Comparison of ENCODE assay signal across 12 cellular contexts in the genomic region with DNA sequence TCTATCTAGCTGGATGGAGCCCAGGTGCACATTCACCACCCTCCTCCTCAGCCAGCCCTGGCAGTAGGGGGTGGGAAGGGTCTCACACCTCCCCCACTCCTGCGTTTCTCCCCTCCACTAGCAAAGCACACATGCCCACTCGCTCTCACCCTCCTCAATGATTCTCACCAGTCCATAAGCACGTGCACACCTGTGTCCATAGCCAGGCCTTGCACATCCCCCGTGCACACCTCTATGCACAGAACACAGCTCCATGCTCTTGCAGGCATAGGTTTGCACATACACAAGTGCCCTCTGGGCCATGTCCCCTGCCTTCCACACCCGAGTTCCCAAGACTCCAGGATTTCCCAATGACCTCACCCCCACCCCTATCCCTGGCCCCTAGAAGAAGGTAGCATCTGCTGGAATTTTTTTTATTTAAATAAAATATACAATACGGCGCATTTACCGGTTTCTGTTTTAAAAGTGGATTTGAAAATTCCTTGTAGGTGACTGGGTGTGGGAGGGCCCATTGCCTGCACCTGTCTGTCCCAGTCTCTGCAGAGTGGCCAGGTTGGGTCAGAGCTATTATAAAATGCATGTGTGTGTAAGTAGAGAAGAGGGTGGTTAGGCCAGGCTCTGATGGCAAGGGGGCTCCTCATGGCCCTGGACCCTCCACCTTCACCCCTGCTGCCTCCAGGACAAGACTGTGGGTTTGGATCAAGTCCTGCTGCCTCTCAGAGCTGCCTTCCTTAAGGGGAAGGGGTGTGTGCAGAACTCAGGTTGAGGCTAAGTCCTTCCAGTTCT. TPM values are rescaled to one million over a fixed set of nuclear protein-coding genes. Genes with fewer than 3 reads are reported as not detected.
A peak's percentile ranks its signal among the peaks of the same experiment; 100 is the strongest.
DNase-seq lines count a peak whose midpoint lies in the region; ATAC-seq, FAIRE-seq and TF ChIP-seq lines count a peak whose summit lies in the region.
"Had no signal": no experiment of that assay in that cellular context is flagged by ENCODE, and none has a peak within 500 bp of the region (broad histone marks: within the 10 kb centered on the region; RNA-seq: fewer than 3 reads in every experiment).

No MANE protein-coding gene starts in this region.

- H3K4me2 ChIP-seq in osteoblast (ENCODE audit: insufficient read depth, low read length), result no peak overlapping the region

- H3K27ac ChIP-seq in HEK293 (ENCODE audit: extremely low read depth, low read depth, low read length), result no peak overlapping the region
- H3K27ac ChIP-seq in osteoblast (ENCODE audit: low read depth, low read length), result no peak overlapping the region
- H3K27ac ChIP-seq: 22Rv1 had no signal

- no peaks in the 10 kb centered on the region for H3K4me1 ChIP-seq in HEK293 (ENCODE audit: control insufficient read depth, insufficient read depth, low read length)
- H3K4me1 ChIP-seq in osteoblast (ENCODE audit: insufficient read depth, low read length), result no peaks in the 10 kb centered on the region

- H3K4me3 ChIP-seq in HEK293 (ENCODE audit: low read depth, low read length) (no peak overlapping the region), osteoblast (ENCODE audit: insufficient read depth, low read length) (no peak overlapping the region)

- H4K20me1 ChIP-seq in osteoblast (ENCODE audit: insufficient read depth, low read length), result no peaks in the 10 kb centered on the region

- H3K36me3 ChIP-seq in HEK293 (ENCODE audit: control insufficient read depth in 2 of 2, insufficient read depth in 1 of 2, low read length in 2 of 2), result no peaks in the 10 kb centered on the region; a peak in 1 of 3 replicates
- H3K36me3 ChIP-seq in osteoblast (ENCODE audit: insufficient read depth, low read length), result no peaks in the 10 kb centered on the region

- FAIRE-seq in GM12891 (lab: Jason Lieb, UNC), result no peak

- H3K9me3 ChIP-seq in HEK293 (ENCODE audit: control insufficient read depth, insufficient read depth, low read depth, low read length) (no peaks in the 10 kb centered on the region), osteoblast (ENCODE audit: low read depth, low read length) (no peaks in the 10 kb centered on the region)

- POLR2A ChIA-PET in HEK293 (lab: Yijun Ruan, JAX), result no interaction called here

- DNase-seq in NCI-H1417 (lab: John Stamatoyannopoulos, UW), result peak in 2 of 3 experiments; percentile 33 to 67
- no peak for DNase-seq in NCI-H1417 treated with DMSO at 0.1 percent for 48 hours (lab: John Stamatoyannopoulos, UW)
- DNase-seq in osteoblast (ENCODE audit: insufficient read length, low spot score, missing footprints), result peak; percentile 60
- no peak for DNase-seq in D341Med (ENCODE audit: low spot score)
- DNase-seq in NCI-H1436 treated with DMSO at 0.1 percent for 48 hours (lab: John Stamatoyannopoulos, UW), result no peak
- DNase-seq in GM12891 (ENCODE audit: insufficient read length, low spot score), result no peak
- DNase-seq: NCI-H1436; NK-92 treated with Interleukin-12 subunit alpha and Interleukin-12 subunit beta, amount 100 ng/mL, for 24 hours; OCI-M1 had no signal

- H2AFZ ChIP-seq in osteoblast (ENCODE audit: low read length), result no peak overlapping the region

- TF ChIP-seq CTCF in HEK293 (tag by site-specific recombination; IDR thresholded peaks at IDR 0.05), result no peak
- no peak for TF ChIP-seq CTCF in osteoblast (IDR thresholded peaks at IDR 0.05; ENCODE audit: extremely low read depth, low read depth, low read length)

- H3K79me2 ChIP-seq in osteoblast (ENCODE audit: insufficient read depth, low read length), result no peaks in the 10 kb centered on the region

- peak; percentile 10 for ATAC-seq in esophagus mucosa

- H3K27me3 ChIP-seq in osteoblast (ENCODE audit: insufficient read depth, low read length), result peaks cover 9% of the 10 kb centered on the region

- TF ChIP-seq POLR2A in GM12891 (IDR thresholded peaks at IDR 0.05; ENCODE audit: low read depth, low read length), result no peak

- CTCF ChIA-PET in HEK293 (lab: Yijun Ruan, JAX), result interaction anchor here (0.6 to 1.5 kb wide), 4 partner anchors 9 to 386 kb away, joined by 3 to 4 read pairs (median 3); no protein-coding TSS in a partner anchor

TF ChIP-seq in HEK293, 187 proteins besides CTCF, POLR2A, EP300 and RAD21:
- TF ChIP-seq EGR2 (tag by site-specific recombination; IDR thresholded peaks at IDR 0.05; ENCODE audit: low read depth) (0 out of 2 replicates have a peak, but pooled peaks have one; percentile 4), ZFP3 (tag by site-specific recombination; IDR thresholded peaks at IDR 0.05; ENCODE audit: low read depth) (no peak)

TF ChIP-seq in GM12891, 5 proteins besides CTCF, POLR2A, EP300 and RAD21:
- TF ChIP-seq POLR2AphosphoS5 (IDR thresholded peaks at IDR 0.05; ENCODE audit: low read depth, low read length), result no peak
- TF ChIP-seq PAX5 (IDR thresholded peaks at IDR 0.05; ENCODE audit: insufficient read depth, low read length, severe bottlenecking), result no peak
- no peak for TF ChIP-seq TAF1 (IDR thresholded peaks at IDR 0.05; ENCODE audit: low read depth, low read length)
- TF ChIP-seq POU2F2 (IDR thresholded peaks at IDR 0.05; ENCODE audit: low read depth, low read length), result no peak
- no peak for TF ChIP-seq SPI1 (IDR thresholded peaks at IDR 0.05; ENCODE audit: low read depth, low read length)

RNA-seq across cellular contexts. Expression of a gene that starts 49.1 kb away (rescaled TPM):
- total RNA-seq in esophagus mucosa, result not detected
- total RNA-seq in osteoblast, result not detected in 2 replicates
- polyA plus RNA-seq in GM12891 (2012; ENCODE audit: low read depth, missing spikeins), result 0.01 TPM

Comparison
In these comparisons a context has a peak if more than half of its experiments do, and no peak if none do; other contexts are left out.
1. DNase-seq: peak in NCI-H1417 (2 of 3) and osteoblast (single experiment); none in NCI-H1417 treated with DMSO at 0.1 percent for 48 hours (single experiment), D341Med (single experiment), NCI-H1436 treated with DMSO at 0.1 percent for 48 hours (single experiment) and GM12891 (single experiment).